ENCODE assay signal across 1 cellular context in the genomic region with DNA sequence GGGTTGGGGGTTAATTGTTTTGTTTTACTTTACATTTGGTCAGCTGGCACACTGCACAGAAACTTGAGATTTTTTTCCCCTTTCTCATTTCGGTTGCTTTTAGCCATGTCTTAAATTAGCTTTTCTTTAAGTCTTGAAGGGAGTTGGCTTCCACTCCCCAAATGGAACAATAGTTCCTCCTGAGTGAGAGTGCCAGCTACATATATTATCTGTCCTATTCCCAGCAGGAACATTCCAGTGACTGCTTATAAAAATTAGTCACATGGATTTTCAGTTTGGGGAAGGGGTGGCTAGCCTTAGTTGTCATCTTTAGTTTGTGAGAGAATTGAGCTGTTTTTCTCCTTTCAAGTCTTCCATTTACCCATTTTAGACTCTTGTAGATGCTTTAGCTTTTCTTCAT.
TF ChIP-seq lines count a peak whose summit lies in the region.

No MANE protein-coding gene starts in this region.

TF ChIP-seq in A549, 52 proteins besides CTCF, POLR2A, EP300 and RAD21 (continued from another document):
- TF ChIP-seq FOXS1 (CRISPR knock-in tag; IDR thresholded peaks at IDR 0.05) (no peak), NFE2L2 (conservative IDR thresholded peaks at IDR 0.05; ENCODE audit: low read length) (no peak), SREBF2 (IDR thresholded peaks at IDR 0.05) (no peak), JUN (IDR thresholded peaks at IDR 0.05) (no peak)
- TF ChIP-seq, protein P1, sequence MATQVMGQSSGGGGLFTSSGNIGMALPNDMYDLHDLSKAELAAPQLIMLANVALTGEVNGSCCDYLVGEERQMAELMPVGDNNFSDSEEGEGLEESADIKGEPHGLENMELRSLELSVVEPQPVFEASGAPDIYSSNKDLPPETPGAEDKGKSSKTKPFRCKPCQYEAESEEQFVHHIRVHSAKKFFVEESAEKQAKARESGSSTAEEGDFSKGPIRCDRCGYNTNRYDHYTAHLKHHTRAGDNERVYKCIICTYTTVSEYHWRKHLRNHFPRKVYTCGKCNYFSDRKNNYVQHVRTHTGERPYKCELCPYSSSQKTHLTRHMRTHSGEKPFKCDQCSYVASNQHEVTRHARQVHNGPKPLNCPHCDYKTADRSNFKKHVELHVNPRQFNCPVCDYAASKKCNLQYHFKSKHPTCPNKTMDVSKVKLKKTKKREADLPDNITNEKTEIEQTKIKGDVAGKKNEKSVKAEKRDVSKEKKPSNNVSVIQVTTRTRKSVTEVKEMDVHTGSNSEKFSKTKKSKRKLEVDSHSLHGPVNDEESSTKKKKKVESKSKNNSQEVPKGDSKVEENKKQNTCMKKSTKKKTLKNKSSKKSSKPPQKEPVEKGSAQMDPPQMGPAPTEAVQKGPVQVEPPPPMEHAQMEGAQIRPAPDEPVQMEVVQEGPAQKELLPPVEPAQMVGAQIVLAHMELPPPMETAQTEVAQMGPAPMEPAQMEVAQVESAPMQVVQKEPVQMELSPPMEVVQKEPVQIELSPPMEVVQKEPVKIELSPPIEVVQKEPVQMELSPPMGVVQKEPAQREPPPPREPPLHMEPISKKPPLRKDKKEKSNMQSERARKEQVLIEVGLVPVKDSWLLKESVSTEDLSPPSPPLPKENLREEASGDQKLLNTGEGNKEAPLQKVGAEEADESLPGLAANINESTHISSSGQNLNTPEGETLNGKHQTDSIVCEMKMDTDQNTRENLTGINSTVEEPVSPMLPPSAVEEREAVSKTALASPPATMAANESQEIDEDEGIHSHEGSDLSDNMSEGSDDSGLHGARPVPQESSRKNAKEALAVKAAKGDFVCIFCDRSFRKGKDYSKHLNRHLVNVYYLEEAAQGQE (IDR thresholded peaks at IDR 0.05), result no peak
